In the genomic region with DNA sequence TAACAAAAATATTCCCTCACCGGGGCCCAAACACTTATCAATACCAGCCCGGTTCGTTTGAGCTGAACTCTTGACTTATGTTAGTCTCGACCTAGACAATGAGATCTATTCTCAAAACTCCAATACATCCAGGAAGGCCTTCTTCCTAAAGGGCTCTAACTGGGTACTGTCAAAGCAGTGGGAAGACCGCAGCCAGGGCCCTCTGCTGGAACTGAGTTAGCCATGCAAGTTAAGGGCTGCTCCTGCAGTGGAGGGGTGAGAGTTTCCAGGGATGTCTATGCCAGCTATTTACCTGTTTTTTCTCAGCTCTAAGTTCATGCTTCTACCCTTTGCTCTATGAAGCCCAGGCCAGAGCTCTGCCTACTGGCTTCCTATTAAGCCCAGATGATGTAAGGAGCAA, we compare ENCODE assay signal across 17 cellular contexts.
DNase-seq lines count a peak whose midpoint lies in the region; ATAC-seq and TF ChIP-seq lines count a peak whose summit lies in the region.
"Had no signal": no experiment of that assay in that cellular context is flagged by ENCODE, and none has a peak within 500 bp of the region (broad histone marks: within the 10 kb centered on the region; RNA-seq: fewer than 3 reads in every experiment).

No MANE protein-coding gene starts in this region.

- intact Hi-C loops in HCT116 (cut with micrococcal nuclease): loop anchor here (10.0 kb wide), 1 partner anchor 521 kb away; no protein-coding TSS in a partner anchor

- peaks cover 0 to 5% of the 10 kb centered on the region in 2 experiments; a peak in 1 of 4 replicates for H3K9me3 ChIP-seq in HCT116 (ENCODE audit: control insufficient read depth in 1 of 2, insufficient read depth in 1 of 2, low read depth in 1 of 2, low read length in 2 of 2)

- peak; percentile 16; the same call in 1 of the 2 replicates for TF ChIP-seq CTCF in C4-2B (conservative IDR thresholded peaks at IDR 0.05)
- TF ChIP-seq CTCF in HCT116 (IDR thresholded peaks at IDR 0.05 in 2 of 3, conservative IDR thresholded peaks at IDR 0.05 in 1 of 3; ENCODE audit: borderline replicate concordance in 1 of 3, insufficient read depth in 1 of 3, low read depth in 2 of 3, low read length in 2 of 3): peak; percentile 15 to 44 (median 39); a peak in 4 of 6 replicates

- no peaks in the 10 kb centered on the region for H4K20me1 ChIP-seq in HCT116 (ENCODE audit: insufficient read depth)
- H4K20me1 ChIP-seq: BLaER1 treated with 17β-estradiol and CSF1 and Interleukin-3, amounts not matched to agents 10 nM and 100 nM had no signal

- H3K4me3 ChIP-seq in HCT116 (replicated peaks in 1 of 2; ENCODE audit: low read depth in 1 of 2, low read length in 2 of 2): no peak overlapping the region
- H3K4me3 ChIP-seq: BLaER1 treated with 17β-estradiol and CSF1 and Interleukin-3, amounts not matched to agents 10 nM and 100 nM had no signal

- H2AFZ ChIP-seq in HCT116 (ENCODE audit: low read depth, low read length, poor library complexity, severe bottlenecking): no peak overlapping the region

- POLR2A ChIA-PET in HCT116 (lab: Charles Lee): no interaction called here

- H3K9me2 ChIP-seq in HCT116 (ENCODE audit: insufficient read depth): no peaks in the 10 kb centered on the region; the same call in 1 of the 2 replicates

- BruUV-seq in HCT116 (replicated peaks; lab: Mats Ljungman, UMichigan): no TSS peak

- H3K27ac ChIP-seq in C4-2B (no peak overlapping the region), HCT116 (ENCODE audit: low read depth, low read length) (no peak overlapping the region)
- H3K27ac ChIP-seq: BLaER1 treated with 17β-estradiol and CSF1 and Interleukin-3, amounts not matched to agents 10 nM and 100 nM; epithelial cell of prostate had no signal

- no peaks in the 10 kb centered on the region for H3K27me3 ChIP-seq in HCT116 (ENCODE audit: insufficient read depth, low read length)
- H3K27me3 ChIP-seq: BLaER1 treated with 17β-estradiol and CSF1 and Interleukin-3, amounts not matched to agents 10 nM and 100 nM had no signal

- no peak overlapping the region for H3K4me2 ChIP-seq in HCT116 (ENCODE audit: low read length)
- H3K4me2 ChIP-seq: BLaER1 treated with 17β-estradiol and CSF1 and Interleukin-3, amounts not matched to agents 10 nM and 100 nM had no signal

- H3K9ac ChIP-seq in HCT116 (ENCODE audit: low read length): no peak overlapping the region
- H3K9ac ChIP-seq: BLaER1 treated with 17β-estradiol and CSF1 and Interleukin-3, amounts not matched to agents 10 nM and 100 nM had no signal

- no peaks in the 10 kb centered on the region for H3K79me2 ChIP-seq in HCT116 (ENCODE audit: insufficient read depth, low read length)

- CTCF ChIA-PET in HCT116 (lab: Charles Lee): interaction anchor here (1.0 kb wide), 3 partner anchors 520 to 849 kb away, joined by 3 to 4 read pairs (median 4); no protein-coding TSS in a partner anchor

- ATAC-seq in HCT116: peak; percentile 83
- ATAC-seq: left lobe of liver; sciatic nerve; stimulated activated naive CD8-positive, alpha-beta T cell treated with anti-CD3 and anti-CD28 coated beads, Interleukin-15, Interleukin-2, amounts not matched to agents 100 U/mL and 50 U/mL, for 24 hours had no signal

- H3K4me1 ChIP-seq in HCT116 (ENCODE audit: control insufficient read depth in 1 of 2, insufficient read depth in 2 of 2, low read length in 2 of 2): no peaks in the 10 kb centered on the region
- H3K4me1 ChIP-seq: BLaER1 treated with 17β-estradiol and CSF1 and Interleukin-3, amounts not matched to agents 10 nM and 100 nM had no signal

- RAD21 ChIA-PET in HCT116 (lab: Charles Lee; ENCODE audit: low non-redundant PET in 1 of 2, low total read pairs in 2 of 2, uncharacterized antibody in 2 of 2, unreplicated experiment in 2 of 2): no interaction called here

- DNase-seq in HCT116 (ENCODE audit: low read depth, low spot score) (peak; percentile 4), SK-N-DZ (ENCODE audit: low spot score) (peak; percentile 39), iPS DF 4.7 (ENCODE audit: extremely low read depth, low spot score) (peak; percentile 19), EL (no peak), T-helper 1 cell (no peak)
- no peak for DNase-seq in stimulated activated naive CD4-positive, alpha-beta T cell (lab: John Stamatoyannopoulos, UW)
- DNase-seq in activated CD8-positive, alpha-beta memory T cell treated with anti-CD3 and anti-CD28 coated beads, Interleukin-2, amount 50 U/mL, for 4 hours: no peak
- DNase-seq: activated naive CD4-positive, alpha-beta T cell treated with anti-CD3 and anti-CD28 coated beads, Interleukin-2, amount 50 U/mL, for 16 hours; NCI-H1436; NCI-H510A treated with DMSO at 0.1 percent for 48 hours; Right ventricle myocardium superior; stimulated activated naive CD8-positive, alpha-beta T cell treated with anti-CD3 and anti-CD28 coated beads, Interleukin-15, Interleukin-2, amounts not matched to agents 100 U/mL and 50 U/mL, for 24 hours had no signal

- TF ChIP-seq POLR2A in HCT116 (IDR thresholded peaks at IDR 0.05; ENCODE audit: borderline replicate concordance, extremely low read depth, insufficient read depth, insufficient read length): no peak

- H3K36me3 ChIP-seq in HCT116 (ENCODE audit: control insufficient read depth in 1 of 2, insufficient read depth in 2 of 2, low read length in 2 of 2): no peaks in the 10 kb centered on the region
- H3K36me3 ChIP-seq: BLaER1 treated with 17β-estradiol and CSF1 and Interleukin-3, amounts not matched to agents 10 nM and 100 nM had no signal

- TF ChIP-seq RAD21 in HCT116 (IDR thresholded peaks at IDR 0.05; ENCODE audit: low read depth): no peak; the same call in 1 of the 2 replicates

TF ChIP-seq in HCT116, 20 proteins besides CTCF, POLR2A, EP300 and RAD21 (continues in another document):
- TF ChIP-seq TCF7L2 (IDR thresholded peaks at IDR 0.05; ENCODE audit: borderline replicate concordance, extremely low read depth, insufficient read depth, insufficient read length): no peak
- TF ChIP-seq CBX3 (IDR thresholded peaks at IDR 0.05; ENCODE audit: low read depth): no peak
- no peak for TF ChIP-seq ZFX (IDR thresholded peaks at IDR 0.05)
- no peak for TF ChIP-seq EGR1 (IDR thresholded peaks at IDR 0.05; ENCODE audit: low read depth)
- TF ChIP-seq POLR2AphosphoS5 (IDR thresholded peaks at IDR 0.05; ENCODE audit: low read depth, low read length): no peak
- TF ChIP-seq, protein P1, sequence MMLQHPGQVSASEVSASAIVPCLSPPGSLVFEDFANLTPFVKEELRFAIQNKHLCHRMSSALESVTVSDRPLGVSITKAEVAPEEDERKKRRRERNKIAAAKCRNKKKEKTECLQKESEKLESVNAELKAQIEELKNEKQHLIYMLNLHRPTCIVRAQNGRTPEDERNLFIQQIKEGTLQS (IDR thresholded peaks at IDR 0.05): no peak
- TF ChIP-seq, protein P2, sequence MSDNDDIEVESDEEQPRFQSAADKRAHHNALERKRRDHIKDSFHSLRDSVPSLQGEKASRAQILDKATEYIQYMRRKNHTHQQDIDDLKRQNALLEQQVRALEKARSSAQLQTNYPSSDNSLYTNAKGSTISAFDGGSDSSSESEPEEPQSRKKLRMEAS (IDR thresholded peaks at IDR 0.05): no peak
- TF ChIP-seq ELF1 (IDR thresholded peaks at IDR 0.05; ENCODE audit: borderline replicate concordance, low read depth): no peak
- TF ChIP-seq ZNF274 (IDR thresholded peaks at IDR 0.05; ENCODE audit: low read depth, low read length): no peak
- TF ChIP-seq, protein P3, sequence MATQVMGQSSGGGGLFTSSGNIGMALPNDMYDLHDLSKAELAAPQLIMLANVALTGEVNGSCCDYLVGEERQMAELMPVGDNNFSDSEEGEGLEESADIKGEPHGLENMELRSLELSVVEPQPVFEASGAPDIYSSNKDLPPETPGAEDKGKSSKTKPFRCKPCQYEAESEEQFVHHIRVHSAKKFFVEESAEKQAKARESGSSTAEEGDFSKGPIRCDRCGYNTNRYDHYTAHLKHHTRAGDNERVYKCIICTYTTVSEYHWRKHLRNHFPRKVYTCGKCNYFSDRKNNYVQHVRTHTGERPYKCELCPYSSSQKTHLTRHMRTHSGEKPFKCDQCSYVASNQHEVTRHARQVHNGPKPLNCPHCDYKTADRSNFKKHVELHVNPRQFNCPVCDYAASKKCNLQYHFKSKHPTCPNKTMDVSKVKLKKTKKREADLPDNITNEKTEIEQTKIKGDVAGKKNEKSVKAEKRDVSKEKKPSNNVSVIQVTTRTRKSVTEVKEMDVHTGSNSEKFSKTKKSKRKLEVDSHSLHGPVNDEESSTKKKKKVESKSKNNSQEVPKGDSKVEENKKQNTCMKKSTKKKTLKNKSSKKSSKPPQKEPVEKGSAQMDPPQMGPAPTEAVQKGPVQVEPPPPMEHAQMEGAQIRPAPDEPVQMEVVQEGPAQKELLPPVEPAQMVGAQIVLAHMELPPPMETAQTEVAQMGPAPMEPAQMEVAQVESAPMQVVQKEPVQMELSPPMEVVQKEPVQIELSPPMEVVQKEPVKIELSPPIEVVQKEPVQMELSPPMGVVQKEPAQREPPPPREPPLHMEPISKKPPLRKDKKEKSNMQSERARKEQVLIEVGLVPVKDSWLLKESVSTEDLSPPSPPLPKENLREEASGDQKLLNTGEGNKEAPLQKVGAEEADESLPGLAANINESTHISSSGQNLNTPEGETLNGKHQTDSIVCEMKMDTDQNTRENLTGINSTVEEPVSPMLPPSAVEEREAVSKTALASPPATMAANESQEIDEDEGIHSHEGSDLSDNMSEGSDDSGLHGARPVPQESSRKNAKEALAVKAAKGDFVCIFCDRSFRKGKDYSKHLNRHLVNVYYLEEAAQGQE (IDR thresholded peaks at IDR 0.05; ENCODE audit: low read depth): no peak
- no peak for TF ChIP-seq SP1 (IDR thresholded peaks at IDR 0.05; ENCODE audit: low read depth)
- TF ChIP-seq SRF (IDR thresholded peaks at IDR 0.05; ENCODE audit: low read depth): no peak
- TF ChIP-seq SIN3A (IDR thresholded peaks at IDR 0.05; ENCODE audit: low read depth): no peak
- no peak for TF ChIP-seq FOSL1 (IDR thresholded peaks at IDR 0.05; ENCODE audit: low read depth)
- no peak for TF ChIP-seq JUND (IDR thresholded peaks at IDR 0.05)
- TF ChIP-seq, protein P4, sequence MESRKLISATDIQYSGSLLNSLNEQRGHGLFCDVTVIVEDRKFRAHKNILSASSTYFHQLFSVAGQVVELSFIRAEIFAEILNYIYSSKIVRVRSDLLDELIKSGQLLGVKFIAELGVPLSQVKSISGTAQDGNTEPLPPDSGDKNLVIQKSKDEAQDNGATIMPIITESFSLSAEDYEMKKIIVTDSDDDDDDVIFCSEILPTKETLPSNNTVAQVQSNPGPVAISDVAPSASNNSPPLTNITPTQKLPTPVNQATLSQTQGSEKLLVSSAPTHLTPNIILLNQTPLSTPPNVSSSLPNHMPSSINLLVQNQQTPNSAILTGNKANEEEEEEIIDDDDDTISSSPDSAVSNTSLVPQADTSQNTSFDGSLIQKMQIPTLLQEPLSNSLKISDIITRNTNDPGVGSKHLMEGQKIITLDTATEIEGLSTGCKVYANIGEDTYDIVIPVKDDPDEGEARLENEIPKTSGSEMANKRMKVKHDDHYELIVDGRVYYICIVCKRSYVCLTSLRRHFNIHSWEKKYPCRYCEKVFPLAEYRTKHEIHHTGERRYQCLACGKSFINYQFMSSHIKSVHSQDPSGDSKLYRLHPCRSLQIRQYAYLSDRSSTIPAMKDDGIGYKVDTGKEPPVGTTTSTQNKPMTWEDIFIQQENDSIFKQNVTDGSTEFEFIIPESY (IDR thresholded peaks at IDR 0.05; ENCODE audit: extremely low read depth, insufficient replicate concordance, low read length): no peak

Comparison
In these comparisons a context has a peak if more than half of its experiments do, and no peak if none do; other contexts are left out.
1. DNase-seq: peak in HCT116 (single experiment), SK-N-DZ (single experiment) and iPS DF 4.7 (single experiment); none in EL (single experiment), stimulated activated naive CD4-positive, alpha-beta T cell (0 of 6), T-helper 1 cell (0 of 5) and activated CD8-positive, alpha-beta memory T cell treated with anti-CD3 and anti-CD28 coated beads, Interleukin-2, amount 50 U/mL, for 4 hours (single experiment).